ENCODE assay signal across 1 cellular context in genomic region chr1:9303916-9304315, GRCh38.
TF ChIP-seq lines count a peak whose summit lies in the region.

No MANE protein-coding gene starts in this region.

TF ChIP-seq in HCT116, 20 proteins besides CTCF, POLR2A, EP300 and RAD21:
- no peak for TF ChIP-seq CEBPB (IDR thresholded peaks at IDR 0.05; ENCODE audit: low read depth)
- TF ChIP-seq REST (IDR thresholded peaks at IDR 0.05; ENCODE audit: low read depth): no peak
- no peak for TF ChIP-seq ZFX (IDR thresholded peaks at IDR 0.05)
- TF ChIP-seq SP1 (IDR thresholded peaks at IDR 0.05; ENCODE audit: low read depth): no peak
- no peak for TF ChIP-seq FOSL1 (IDR thresholded peaks at IDR 0.05; ENCODE audit: low read depth)
- no peak for TF ChIP-seq POLR2AphosphoS5 (IDR thresholded peaks at IDR 0.05; ENCODE audit: low read depth, low read length)
- TF ChIP-seq EZH2phosphoT487 (IDR thresholded peaks at IDR 0.05; ENCODE audit: borderline replicate concordance): no peak
- TF ChIP-seq SRF (IDR thresholded peaks at IDR 0.05; ENCODE audit: low read depth): no peak
- TF ChIP-seq EZH2 (IDR thresholded peaks at IDR 0.05): no peak
- no peak for TF ChIP-seq JUND (IDR thresholded peaks at IDR 0.05)
- TF ChIP-seq SIN3A (IDR thresholded peaks at IDR 0.05; ENCODE audit: low read depth): no peak
- no peak for TF ChIP-seq YY1 (IDR thresholded peaks at IDR 0.05; ENCODE audit: extremely low read depth, insufficient replicate concordance, low read depth, low read length)
- TF ChIP-seq ELF1 (IDR thresholded peaks at IDR 0.05; ENCODE audit: borderline replicate concordance, low read depth): no peak
- TF ChIP-seq TCF7L2 (IDR thresholded peaks at IDR 0.05; ENCODE audit: borderline replicate concordance, extremely low read depth, insufficient read depth, insufficient read length): no peak
- TF ChIP-seq, protein P1, sequence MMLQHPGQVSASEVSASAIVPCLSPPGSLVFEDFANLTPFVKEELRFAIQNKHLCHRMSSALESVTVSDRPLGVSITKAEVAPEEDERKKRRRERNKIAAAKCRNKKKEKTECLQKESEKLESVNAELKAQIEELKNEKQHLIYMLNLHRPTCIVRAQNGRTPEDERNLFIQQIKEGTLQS (IDR thresholded peaks at IDR 0.05): no peak
- TF ChIP-seq ZNF274 (IDR thresholded peaks at IDR 0.05; ENCODE audit: low read depth, low read length): no peak
- TF ChIP-seq ZBTB33 (IDR thresholded peaks at IDR 0.05; ENCODE audit: extremely low read depth, insufficient replicate concordance, low read length): no peak
- no peak for TF ChIP-seq EGR1 (IDR thresholded peaks at IDR 0.05; ENCODE audit: low read depth)
- TF ChIP-seq CBX3 (IDR thresholded peaks at IDR 0.05; ENCODE audit: low read depth): no peak
- TF ChIP-seq, protein P2, sequence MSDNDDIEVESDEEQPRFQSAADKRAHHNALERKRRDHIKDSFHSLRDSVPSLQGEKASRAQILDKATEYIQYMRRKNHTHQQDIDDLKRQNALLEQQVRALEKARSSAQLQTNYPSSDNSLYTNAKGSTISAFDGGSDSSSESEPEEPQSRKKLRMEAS (IDR thresholded peaks at IDR 0.05): no peak
